In the genomic region with DNA sequence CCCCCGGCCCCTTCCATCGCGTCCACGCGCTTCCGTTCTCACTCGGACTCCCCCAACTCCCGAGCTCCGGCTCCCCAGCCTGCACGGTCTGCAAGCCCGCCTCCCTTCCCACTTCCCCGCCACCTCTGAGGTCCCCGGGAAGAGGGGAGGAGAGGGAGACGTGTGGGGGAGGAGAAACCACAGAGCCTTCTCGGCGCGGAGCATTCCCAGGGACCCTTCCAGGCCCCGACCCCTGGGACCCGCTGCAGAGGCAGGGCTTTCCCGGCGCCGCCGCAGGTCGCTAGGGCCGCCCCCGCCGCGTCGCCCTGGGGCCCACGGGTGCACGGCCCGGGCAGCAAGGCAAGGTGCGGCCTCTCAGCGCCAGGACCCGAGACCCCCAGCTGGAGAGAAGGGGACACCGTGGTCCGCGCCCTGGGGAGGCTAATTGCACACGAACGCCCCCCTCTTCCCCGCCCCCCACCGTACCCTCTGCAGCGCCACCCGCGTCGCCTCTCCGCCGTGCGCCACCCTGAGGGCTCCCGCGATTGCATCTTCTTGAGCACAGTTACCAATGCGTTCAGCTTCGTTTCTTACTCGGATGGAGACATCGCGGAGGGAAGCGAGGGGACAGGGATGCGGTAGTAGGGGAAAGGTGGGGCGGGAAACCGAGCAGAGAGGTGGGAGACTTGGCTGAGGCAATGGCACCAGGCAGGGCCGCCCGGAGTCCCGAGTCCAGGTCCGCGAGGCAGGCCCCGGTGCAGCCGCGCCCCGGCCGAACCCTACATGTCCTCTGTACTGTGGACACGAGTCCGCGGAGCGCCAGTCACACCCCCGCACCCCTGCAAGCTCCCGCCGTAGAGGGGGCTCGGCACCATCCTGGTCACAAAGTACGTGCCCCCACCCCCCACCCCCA, we compare ENCODE assay signal across 8 cellular contexts. TPM values are rescaled to one million over a fixed set of nuclear protein-coding genes. Genes with fewer than 3 reads are reported as not detected.
DNase-seq lines count a peak whose midpoint lies in the region; ATAC-seq, FAIRE-seq and TF ChIP-seq lines count a peak whose summit lies in the region.

No MANE protein-coding gene starts in this region.

- no peaks in the 10 kb centered on the region for H3K36me3 ChIP-seq in astrocyte (ENCODE audit: insufficient read depth, low read length)
- no peaks in the 10 kb centered on the region for H3K36me3 ChIP-seq in hepatocyte (replicated peaks; ENCODE audit: insufficient read depth, low read depth)
- H3K36me3 ChIP-seq in rectal smooth muscle tissue (ENCODE audit: control insufficient read depth, insufficient read depth, low read length) = no peaks in the 10 kb centered on the region

- peaks cover 4% of the 10 kb centered on the region for H3K36me3 Mint-ChIP-seq in astrocyte (ENCODE audit: low read depth, unreplicated experiment)

- H3K79me2 ChIP-seq in astrocyte (ENCODE audit: insufficient read depth, low read length) (no peaks in the 10 kb centered on the region), hepatocyte (peaks cover 14% of the 10 kb centered on the region)

- peaks cover 3% of the 10 kb centered on the region for H3K4me1 ChIP-seq in astrocyte (ENCODE audit: insufficient read depth, low read length)
- peaks cover 16% of the 10 kb centered on the region for H3K4me1 ChIP-seq in hepatocyte (ENCODE audit: insufficient read depth)
- peaks cover 2% of the 10 kb centered on the region for H3K4me1 ChIP-seq in rectal smooth muscle tissue (ENCODE audit: control insufficient read depth, insufficient read depth, low read length)

- under 1% methylated on average over 47 of the region's 79 CpGs for WGBS in hepatocyte (ENCODE audit: low lambda C conversion rate, missing lambda C conversion rate)

- TF ChIP-seq CTCF in D721Med (IDR thresholded peaks at IDR 0.05; ENCODE audit: insufficient read depth, missing control alignments) = peak; percentile 45
- TF ChIP-seq CTCF in astrocyte (IDR thresholded peaks at IDR 0.05; ENCODE audit: insufficient read depth, low read depth, low read length) = no peak
- peak; percentile 31 for TF ChIP-seq CTCF in hepatocyte (IDR thresholded peaks at IDR 0.05; ENCODE audit: poor library complexity)

- DNase-seq in D721Med (ENCODE audit: insufficient read length, low spot score) (no peak), HS-27A (ENCODE audit: low read depth) (peak; percentile 29), SK-N-DZ (ENCODE audit: low spot score) (peak; percentile 72), astrocyte (ENCODE audit: low read depth) (no peak), hepatocyte (ENCODE audit: low spot score) (peak; percentile 78), NCI-H128 (lab: John Stamatoyannopoulos, UW; ENCODE audit: unreplicated experiment) (no peak)

- no peaks in the 10 kb centered on the region for H3K9me3 ChIP-seq in astrocyte (ENCODE audit: insufficient read depth, low read depth, low read length)
- H3K9me3 ChIP-seq in hepatocyte (ENCODE audit: low read depth) = no peaks in the 10 kb centered on the region

- H2AFZ ChIP-seq in astrocyte (ENCODE audit: low read depth, low read length) (peak overlapping the region; percentile 82), hepatocyte (peak overlapping the region; percentile 58)

- peak overlapping the region; percentile 85 for H3K4me3 Mint-ChIP-seq in astrocyte (ENCODE audit: unreplicated experiment)

- no peak overlapping the region for H3K27ac Mint-ChIP-seq in astrocyte (ENCODE audit: unreplicated experiment)

- peak overlapping the region; percentile 97 for H3K4me2 ChIP-seq in astrocyte (ENCODE audit: low read length)
- peak overlapping the region; percentile 97 for H3K4me2 ChIP-seq in hepatocyte

- ATAC-seq in GM19468 (IDR thresholded peaks at IDR 0.05; ENCODE audit: extremely low read depth, unreplicated experiment) = peak; percentile 14

- no peaks in the 10 kb centered on the region for H4K20me1 ChIP-seq in astrocyte (ENCODE audit: insufficient read depth, low read length)
- H4K20me1 ChIP-seq in hepatocyte (ENCODE audit: insufficient read depth, poor library complexity, severe bottlenecking) = no peaks in the 10 kb centered on the region

- peaks cover 5% of the 10 kb centered on the region for H3K27me3 Mint-ChIP-seq in astrocyte (ENCODE audit: low read depth, unreplicated experiment)

- H3K27me3 ChIP-seq in astrocyte (ENCODE audit: insufficient read depth, low read length) (peaks cover 3% of the 10 kb centered on the region), hepatocyte (peaks cover 36% of the 10 kb centered on the region), rectal smooth muscle tissue (ENCODE audit: control insufficient read depth, insufficient read depth, low read length) (peaks cover 2% of the 10 kb centered on the region)

- peaks cover 30% of the 10 kb centered on the region for H3K4me1 Mint-ChIP-seq in astrocyte (ENCODE audit: low read depth, unreplicated experiment)

- H3K9me2 ChIP-seq in hepatocyte (replicated peaks; ENCODE audit: insufficient read depth) = no peaks in the 10 kb centered on the region

- H3K4me3 ChIP-seq in astrocyte (ENCODE audit: insufficient read depth, low read depth, low read length) (peak overlapping the region; percentile 84), hepatocyte (peak overlapping the region; percentile 89), rectal smooth muscle tissue (ENCODE audit: low read length) (peak overlapping the region; percentile 87)

- FAIRE-seq in D721Med (lab: Jason Lieb, UNC) (no peak), astrocyte (lab: Jason Lieb, UNC) (no peak)

- no peaks in the 10 kb centered on the region for H3K9me3 Mint-ChIP-seq in astrocyte (ENCODE audit: unreplicated experiment)

- H3K9ac ChIP-seq in astrocyte (ENCODE audit: low read length) (peak overlapping the region; percentile 81), rectal smooth muscle tissue (ENCODE audit: low read length) (peak overlapping the region; percentile 27)

- peak overlapping the region; percentile 52 for H3K27ac ChIP-seq in astrocyte (ENCODE audit: low read depth, low read length)
- peak overlapping the region; percentile 96 for H3K27ac ChIP-seq in hepatocyte
- peak overlapping the region; percentile 37 for H3K27ac ChIP-seq in rectal smooth muscle tissue (ENCODE audit: low read depth, low read length)

RNA-seq across cellular contexts. Expression of gene SKIDA1, which starts 29.0 kb away (rescaled TPM):
- 8.1 and 9.6 TPM in 2 replicates for polyA plus RNA-seq in SK-N-DZ (2014; cell fraction: cytosol; rRNA removed)
- 5.6 and 9.0 TPM in 2 replicates for polyA plus RNA-seq in SK-N-DZ (2014; cell fraction: nucleus; rRNA removed)
- total RNA-seq in astrocyte = 5.9 and 7.8 TPM in 2 replicates
- 1.9 and 2.3 TPM in 2 replicates for total RNA-seq in hepatocyte
- polyA plus RNA-seq in hepatocyte = 0.34 and 0.68 TPM in 2 replicates

RNA-seq across cellular contexts. Expression of gene MLLT10, which starts 37.5 kb away (rescaled TPM):
- 24.0 and 28.9 TPM in 2 replicates for polyA plus RNA-seq in SK-N-DZ (2014; cell fraction: cytosol; rRNA removed)
- 36.8 and 39.1 TPM in 2 replicates for polyA plus RNA-seq in SK-N-DZ (2014; cell fraction: nucleus; rRNA removed)
- total RNA-seq in astrocyte (33.7 and 46.9 TPM in 2 replicates), hepatocyte (34.9 and 61.6 TPM in 2 replicates)
- polyA plus RNA-seq in hepatocyte = 16.0 and 16.8 TPM in 2 replicates

Comparison
In these comparisons a context has a peak if more than half of its experiments do, and no peak if none do; other contexts are left out.
1. DNase-seq: peak in HS-27A (single experiment), SK-N-DZ (single experiment) and hepatocyte (single experiment); none in D721Med (single experiment), astrocyte (single experiment) and NCI-H128 (single experiment).
2. H3K27ac ChIP-seq: peak in every context shown above with its lines; median percentile 96 in hepatocyte; 52 in astrocyte; 37 in rectal smooth muscle tissue.
3. Peak in every context shown above with its lines, with median percentiles within 50 percentile points of each other: H3K4me3 ChIP-seq.